In the genomic region with DNA sequence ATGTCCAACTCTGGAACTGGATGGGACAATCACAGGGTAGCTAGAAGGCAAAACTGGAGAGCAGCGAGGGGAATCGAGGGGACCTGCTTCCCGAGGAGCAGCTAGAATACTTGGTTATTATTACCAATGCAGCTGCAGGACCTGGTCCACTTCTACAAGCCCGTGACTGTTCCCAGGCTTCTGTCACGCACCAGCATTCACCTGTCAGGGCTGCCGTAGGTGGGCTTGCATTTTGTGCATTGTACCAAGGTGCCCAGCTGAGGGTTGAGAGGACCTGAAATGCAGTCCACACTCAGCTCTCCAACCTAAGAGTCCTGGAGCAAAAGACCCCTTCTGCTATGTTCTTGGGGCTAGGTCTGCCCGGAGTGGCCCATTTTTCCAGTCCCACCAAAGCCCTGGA, we compare ENCODE assay signal across 18 cellular contexts. TPM values are rescaled to one million over a fixed set of nuclear protein-coding genes. Genes with fewer than 3 reads are reported as not detected.
DNase-seq lines count a peak whose midpoint lies in the region; ATAC-seq, FAIRE-seq and TF ChIP-seq lines count a peak whose summit lies in the region.
"Had no signal": no experiment of that assay in that cellular context is flagged by ENCODE, and none has a peak within 500 bp of the region (broad histone marks: within the 10 kb centered on the region; RNA-seq: fewer than 3 reads in every experiment).

No MANE protein-coding gene starts in this region.

- H3K4me2 ChIP-seq in HepG2 (ENCODE audit: low read depth, low read length), result 0 out of 2 replicates have a peak overlapping the region, but pooled peaks have one; percentile 87

- no peak for DNase-seq in HepG2 (ENCODE audit: low spot score)
- DNase-seq in right lobe of liver, result no peak
- DNase-seq in epithelial cell of esophagus (ENCODE audit: low read depth), result no peak
- DNase-seq in nephron progenitor cell, result no peak
- DNase-seq in iPS-NIHi11 (ENCODE audit: low spot score), result no peak
- DNase-seq in SJCRH30, result no peak
- no peak for DNase-seq in cerebellum (ENCODE audit: low spot score)
- DNase-seq: glutamatergic neuron; KBM-7; mesenchymal stem cell; NCI-H1105; NCI-H2107; Peyer's patch; stimulated activated CD4-positive, alpha-beta T cell treated with anti-CD3 and anti-CD28 coated beads, Interleukin-4, amount 100 ng/mL, for 24 hours had no signal

- H3K4me1 ChIP-seq in HepG2 (ENCODE audit: insufficient read depth, low read length) (peaks cover 37% of the 10 kb centered on the region), right lobe of liver (peaks cover 0 to 60% (median 9%) of the 10 kb centered on the region in 4 donors), SJCRH30 (0 out of 2 replicates have a peak, but pooled peaks cover 3% of the 10 kb centered on the region)

- BruUV-seq in HepG2 (replicated peaks; lab: Mats Ljungman, UMichigan), result no TSS peak

- H3K36me3 Mint-ChIP-seq in nephron progenitor cell (ENCODE audit: low read depth), result peaks cover 22% of the 10 kb centered on the region

- CTCF ChIA-PET in HepG2 (lab: Yijun Ruan, JAX; ENCODE audit: low intra/inter-chr PET ratio, low total read pairs), result no interaction called here

- H3K9me3 ChIP-seq in HepG2 (ENCODE audit: low read length) (no peaks in the 10 kb centered on the region), right lobe of liver (no peaks in the 10 kb centered on the region), SJCRH30 (replicated peaks) (no peaks in the 10 kb centered on the region)
- H3K9me3 ChIP-seq: Peyer's patch had no signal

- no peak overlapping the region for H3K9ac ChIP-seq in HepG2 (ENCODE audit: insufficient read depth, low read depth, low read length)

- H4K20me1 ChIP-seq in HepG2 (ENCODE audit: insufficient read depth, low read length), result peaks cover 6% of the 10 kb centered on the region; the same call in 1 of the 2 replicates

- TF ChIP-seq RAD21 in HepG2 (CRISPR knock-in tag; IDR thresholded peaks at IDR 0.05), result no peak

- H3K79me2 ChIP-seq in HepG2 (ENCODE audit: insufficient read depth, low read length), result peaks cover 6% of the 10 kb centered on the region

- H3K27me3 ChIP-seq in HepG2 (ENCODE audit: control insufficient read depth in 1 of 2, insufficient read depth in 2 of 2, low read length in 2 of 2), result no peaks in the 10 kb centered on the region
- H3K27me3 ChIP-seq in right lobe of liver, result no peaks in the 10 kb centered on the region
- H3K27me3 ChIP-seq in SJCRH30, result peaks cover 20% of the 10 kb centered on the region
- H3K27me3 ChIP-seq: Peyer's patch had no signal

- no peak overlapping the region for H2AFZ ChIP-seq in HepG2 (ENCODE audit: low read length)

- 97% methylated on average over 7 of the region's 7 CpGs for WGBS in HepG2 (ENCODE audit: low lambda C conversion rate)
- 100% methylated on average over 1 of the region's 7 CpGs for WGBS in right lobe of liver (ENCODE audit: insufficient coverage, low coverage, low lambda C conversion rate, missing lambda C conversion rate)

- TF ChIP-seq CTCF in HepG2 (CRISPR knock-in tag; IDR thresholded peaks at IDR 0.05) (no peak), right lobe of liver (IDR thresholded peaks at IDR 0.05) (no peak), epithelial cell of esophagus (IDR thresholded peaks at IDR 0.05; ENCODE audit: insufficient read depth, low read depth, low read length, missing control alignments) (no peak), nephron progenitor cell (IDR thresholded peaks at IDR 0.05) (no peak)

- no peak for FAIRE-seq in HepG2 (lab: Jason Lieb, UNC)

- peaks cover 2% of the 10 kb centered on the region in 2 experiments; a peak in 2 of 5 replicates for H3K36me3 ChIP-seq in HepG2 (replicated peaks in 1 of 2; ENCODE audit: control insufficient read depth in 1 of 2, insufficient read depth in 2 of 2, low read length in 2 of 2)
- no peaks in the 10 kb centered on the region for H3K36me3 ChIP-seq in right lobe of liver
- H3K36me3 ChIP-seq in SJCRH30, result no peaks in the 10 kb centered on the region

- no peak for ATAC-seq in HepG2
- no peak for ATAC-seq in right lobe of liver
- ATAC-seq in HG03571 (IDR thresholded peaks at IDR 0.05; ENCODE audit: unreplicated experiment), result no peak

- no peak overlapping the region for H3K4me3 ChIP-seq in HepG2 (replicated peaks in 1 of 3; ENCODE audit: insufficient read depth in 1 of 3, low read depth in 2 of 3, low read length in 3 of 3)
- no peak overlapping the region for H3K4me3 ChIP-seq in right lobe of liver
- H3K4me3 ChIP-seq in epithelial cell of esophagus (ENCODE audit: low read length), result peak overlapping the region; percentile 89
- no peak overlapping the region for H3K4me3 ChIP-seq in SJCRH30

- H3K27ac Mint-ChIP-seq in nephron progenitor cell, result no peak overlapping the region
- H3K27ac Mint-ChIP-seq: activated T-helper 2 cell treated with anti-CD3 and anti-CD28 coated beads, Interferon-gamma antibody, Interleukin-2, Interleukin-4, amounts not matched to agents 10 μg/mL and 5 μg/mL and 100 μg/mL, durations not matched to agents 14 hours and 24 hours and 36 hours had no signal

- POLR2A ChIA-PET in HepG2 (lab: Yijun Ruan, JAX), result interaction anchor here (4.0 kb wide), 1 partner anchor 11 kb away, joined by 55 read pairs; no protein-coding TSS in a partner anchor

- TF ChIP-seq POLR2A in HepG2 (IDR thresholded peaks at IDR 0.05; ENCODE audit: insufficient read depth in 1 of 2, low read depth in 2 of 2, low read length in 2 of 2), result no peak
- TF ChIP-seq POLR2A in right lobe of liver (IDR thresholded peaks at IDR 0.05), result no peak

- intact Hi-C loops in HepG2 (cut with micrococcal nuclease; ENCODE audit: unreplicated experiment) (no loop called here), right lobe of liver (cut with DNase I) (no loop called here)

- TF ChIP-seq EP300 in HepG2 (IDR thresholded peaks at IDR 0.05; ENCODE audit: low read depth in 2 of 2, low read length in 2 of 2), result no peak
- TF ChIP-seq EP300 in HepG2 (CRISPR knock-in tag; IDR thresholded peaks at IDR 0.05; ENCODE audit: borderline replicate concordance), result no peak

- peaks cover 53% of the 10 kb centered on the region for H3K4me1 Mint-ChIP-seq in nephron progenitor cell

- no peaks in the 10 kb centered on the region for H3K9me3 Mint-ChIP-seq in nephron progenitor cell
- H3K9me3 Mint-ChIP-seq: activated T-helper 2 cell treated with anti-CD3 and anti-CD28 coated beads, Interferon-gamma antibody, Interleukin-2, Interleukin-4, amounts not matched to agents 10 μg/mL and 5 μg/mL and 100 μg/mL, durations not matched to agents 14 hours and 24 hours and 36 hours had no signal

- in situ Hi-C loops in HepG2 (cut with HindIII; ENCODE audit: extremely low pct_ligation_motif_present, low pct_unique_long_range_greater_than_20kb), result no loop called here

- H3K4me3 Mint-ChIP-seq in nephron progenitor cell, result peak overlapping the region; percentile 93

- H3K27ac ChIP-seq in HepG2 (ENCODE audit: extremely low read length, insufficient read depth, low read length) (no peak overlapping the region), right lobe of liver (no peak overlapping the region), SJCRH30 (no peak overlapping the region)
- H3K27ac ChIP-seq: HL-60, Peyer's patch had no signal

- H3K27me3 Mint-ChIP-seq in nephron progenitor cell (ENCODE audit: low read depth, poor library complexity), result peaks cover 3% of the 10 kb centered on the region

RNA-seq across cellular contexts. Expression of a gene that starts 2.3 kb away (rescaled TPM):
- 1.3 and 2.1 TPM in 2 replicates for total RNA-seq in HepG2 (2016; rRNA removed; fragmentation: Illumina TruSeq; extraction: Trizol)
- 2.8 and 3.6 TPM in 2 replicates for total RNA-seq in HepG2 (2016; cell fraction: cytosol; rRNA removed; fragmentation: Illumina TruSeq; extraction: Trizol; ENCODE audit: low read depth)
- 1.8 and 2.7 TPM in 2 replicates for total RNA-seq in HepG2 (2016; cell fraction: insoluble cytoplasmic fraction; rRNA removed; fragmentation: Illumina TruSeq; extraction: Trizol)
- total RNA-seq in HepG2 (2016; cell fraction: membrane; rRNA removed; fragmentation: Illumina TruSeq; extraction: Trizol), result 1.5 and 1.8 TPM in 2 replicates
- 4.4 and 5.3 TPM in 2 replicates for total RNA-seq in HepG2 (2016; cell fraction: nucleus; rRNA removed; fragmentation: Illumina TruSeq; extraction: Trizol)
- 17.0 and 31.8 TPM in 2 replicates for polyA plus RNA-seq in HepG2 (2011; rRNA removed)
- polyA plus RNA-seq in HepG2 (2011; cell fraction: cytosol; rRNA removed), result 11.3 and 13.8 TPM in 2 replicates
- 63.8 and 71.1 TPM in 2 replicates for polyA plus RNA-seq in HepG2 (2011; cell fraction: nucleus; rRNA removed)
- 11.2 and 22.4 TPM in 2 replicates for polyA plus RNA-seq in HepG2 (2012)
- polyA plus RNA-seq in HepG2 (2016; cell fraction: cytosol; fragmentation: Illumina TruSeq; extraction: Trizol; ENCODE audit: low read depth), result 0.40 and 0.47 TPM in 2 replicates
- polyA plus RNA-seq in HepG2 (2016; cell fraction: insoluble cytoplasmic fraction; fragmentation: Illumina TruSeq; extraction: Trizol; ENCODE audit: low read depth), result 2.0 and 2.2 TPM in 2 replicates
- polyA plus RNA-seq in HepG2 (2016; cell fraction: membrane; fragmentation: Illumina TruSeq; extraction: Trizol; ENCODE audit: low read depth), result 0.70 and 1.2 TPM in 2 replicates
- polyA plus RNA-seq in HepG2 (2016; cell fraction: nucleus; fragmentation: Illumina TruSeq; extraction: Trizol; ENCODE audit: insufficient read depth, low read depth), result 14.4 and 14.8 TPM in 2 replicates
- polyA minus RNA-seq in HepG2 (2011; rRNA and poly(A)+ RNA removed; ENCODE audit: low replicate concordance), result 42.2 and 71.8 TPM in 2 replicates
- 25.4 and 35.9 TPM in 2 replicates for polyA minus RNA-seq in HepG2 (2011; cell fraction: cytosol; rRNA and poly(A)+ RNA removed)
- 35.4 and 39.4 TPM in 2 replicates for polyA minus RNA-seq in HepG2 (2011; cell fraction: nucleus; rRNA and poly(A)+ RNA removed)
- total RNA-seq in right lobe of liver, result 10 to 100 TPM; 17.1 to 67.7 (median 20.3) TPM
- total RNA-seq in SJCRH30 (2014; rRNA removed; shearing (Covaris generic)), result 2.1 and 2.2 TPM in 2 replicates
- 35.7 TPM for total RNA-seq in cerebellum

RNA-seq across cellular contexts. Expression of a gene that starts 30.3 kb away (rescaled TPM):
- total RNA-seq in HepG2 (2016; rRNA removed; fragmentation: Illumina TruSeq; extraction: Trizol) (38.7 and 52.4 TPM in 2 replicates), right lobe of liver (10 to 100 TPM; 43.4 to 83.0 (median 51.0) TPM), cerebellum (3.6 TPM)
- total RNA-seq in HepG2 (2016; cell fraction: cytosol; rRNA removed; fragmentation: Illumina TruSeq; extraction: Trizol; ENCODE audit: low read depth), result 18.8 and 20.6 TPM in 2 replicates
- 43.1 and 52.3 TPM in 2 replicates for total RNA-seq in HepG2 (2016; cell fraction: insoluble cytoplasmic fraction; rRNA removed; fragmentation: Illumina TruSeq; extraction: Trizol)
- total RNA-seq in HepG2 (2016; cell fraction: membrane; rRNA removed; fragmentation: Illumina TruSeq; extraction: Trizol), result 30.4 and 35.8 TPM in 2 replicates
- 22.1 and 24.2 TPM in 2 replicates for total RNA-seq in HepG2 (2016; cell fraction: nucleus; rRNA removed; fragmentation: Illumina TruSeq; extraction: Trizol)
- 72.7 and 73.6 TPM in 2 replicates for polyA plus RNA-seq in HepG2 (2011; rRNA removed)
- 50.7 and 83.9 TPM in 2 replicates for polyA plus RNA-seq in HepG2 (2011; cell fraction: cytosol; rRNA removed)
- polyA plus RNA-seq in HepG2 (2011; cell fraction: nucleus; rRNA removed), result 47.6 and 49.0 TPM in 2 replicates
- polyA plus RNA-seq in HepG2 (2012), result 22.9 and 33.8 TPM in 2 replicates
- polyA plus RNA-seq in HepG2 (2016; cell fraction: cytosol; fragmentation: Illumina TruSeq; extraction: Trizol; ENCODE audit: low read depth), result 38.0 and 44.9 TPM in 2 replicates
- 88.2 and 89.6 TPM in 2 replicates for polyA plus RNA-seq in HepG2 (2016; cell fraction: insoluble cytoplasmic fraction; fragmentation: Illumina TruSeq; extraction: Trizol; ENCODE audit: low read depth)
- polyA plus RNA-seq in HepG2 (2016; cell fraction: membrane; fragmentation: Illumina TruSeq; extraction: Trizol; ENCODE audit: low read depth), result 44.3 and 53.1 TPM in 2 replicates
- polyA plus RNA-seq in HepG2 (2016; cell fraction: nucleus; fragmentation: Illumina TruSeq; extraction: Trizol; ENCODE audit: insufficient read depth, low read depth), result 71.0 and 73.3 TPM in 2 replicates
- 45.8 and 91.0 TPM in 2 replicates for polyA minus RNA-seq in HepG2 (2011; rRNA and poly(A)+ RNA removed; ENCODE audit: low replicate concordance)
- 10.3 and 12.9 TPM in 2 replicates for polyA minus RNA-seq in HepG2 (2011; cell fraction: cytosol; rRNA and poly(A)+ RNA removed)
- polyA minus RNA-seq in HepG2 (2011; cell fraction: nucleus; rRNA and poly(A)+ RNA removed), result 5.7 TPM in 2 replicates
- 12.7 and 15.6 TPM in 2 replicates for total RNA-seq in SJCRH30 (2014; rRNA removed; shearing (Covaris generic))

RNA-seq across cellular contexts. Expression of a gene that starts 30.5 kb away (rescaled TPM):
- total RNA-seq in HepG2 (2016; rRNA removed; fragmentation: Illumina TruSeq; extraction: Trizol) (4.3 and 5.0 TPM in 2 replicates), right lobe of liver (10 to 100 TPM in 2 of 6 experiments, 1 to 10 TPM in 4; 3.6 to 13.6 (median 7.3) TPM), cerebellum (10.4 TPM)
- total RNA-seq in HepG2 (2016; cell fraction: cytosol; rRNA removed; fragmentation: Illumina TruSeq; extraction: Trizol; ENCODE audit: low read depth), result 1.2 TPM in 2 replicates
- 5.0 and 6.6 TPM in 2 replicates for total RNA-seq in HepG2 (2016; cell fraction: insoluble cytoplasmic fraction; rRNA removed; fragmentation: Illumina TruSeq; extraction: Trizol)
- total RNA-seq in HepG2 (2016; cell fraction: membrane; rRNA removed; fragmentation: Illumina TruSeq; extraction: Trizol), result 2.4 and 2.8 TPM in 2 replicates
- 4.7 and 4.8 TPM in 2 replicates for total RNA-seq in HepG2 (2016; cell fraction: nucleus; rRNA removed; fragmentation: Illumina TruSeq; extraction: Trizol)
- polyA plus RNA-seq in HepG2 (2011; rRNA removed), result 1.5 and 2.2 TPM in 2 replicates
- polyA plus RNA-seq in HepG2 (2011; cell fraction: cytosol; rRNA removed), result 0.83 and 1.3 TPM in 2 replicates
- polyA plus RNA-seq in HepG2 (2011; cell fraction: nucleus; rRNA removed), result 6.5 and 7.4 TPM in 2 replicates
- 0.84 and 1.2 TPM in 2 replicates for polyA plus RNA-seq in HepG2 (2012)
- 0.17 and 0.42 TPM in 2 replicates for polyA plus RNA-seq in HepG2 (2016; cell fraction: cytosol; fragmentation: Illumina TruSeq; extraction: Trizol; ENCODE audit: low read depth)
- polyA plus RNA-seq in HepG2 (2016; cell fraction: insoluble cytoplasmic fraction; fragmentation: Illumina TruSeq; extraction: Trizol; ENCODE audit: low read depth), result 2.4 and 3.1 TPM in 2 replicates
- 0.72 and 0.86 TPM in 2 replicates for polyA plus RNA-seq in HepG2 (2016; cell fraction: membrane; fragmentation: Illumina TruSeq; extraction: Trizol; ENCODE audit: low read depth)
- 2.7 and 3.3 TPM in 2 replicates for polyA plus RNA-seq in HepG2 (2016; cell fraction: nucleus; fragmentation: Illumina TruSeq; extraction: Trizol; ENCODE audit: insufficient read depth, low read depth)
- polyA minus RNA-seq in HepG2 (2011; rRNA and poly(A)+ RNA removed; ENCODE audit: low replicate concordance), result 18.9 and 23.4 TPM in 2 replicates
- polyA minus RNA-seq in HepG2 (2011; cell fraction: cytosol; rRNA and poly(A)+ RNA removed), result 1.2 and 3.0 TPM in 2 replicates
- polyA minus RNA-seq in HepG2 (2011; cell fraction: nucleus; rRNA and poly(A)+ RNA removed), result 12.5 and 15.4 TPM in 2 replicates
- 1.8 and 2.7 TPM in 2 replicates for total RNA-seq in SJCRH30 (2014; rRNA removed; shearing (Covaris generic))

RNA-seq across cellular contexts. Expression of a gene that starts 45.9 kb away (rescaled TPM):
- total RNA-seq in HepG2 (2016; rRNA removed; fragmentation: Illumina TruSeq; extraction: Trizol) (0.29 TPM in 1 of 2 replicates, not detected in the other), right lobe of liver (under 1 TPM in 2 of 6 experiments, not detected in 4; 0.13 to 0.46 TPM), cerebellum (0.36 TPM)
- 0.09 TPM in 1 of 2 replicates, not detected in the other for total RNA-seq in HepG2 (2016; cell fraction: cytosol; rRNA removed; fragmentation: Illumina TruSeq; extraction: Trizol; ENCODE audit: low read depth)
- 0.11 TPM in 1 of 2 replicates, not detected in the other for total RNA-seq in HepG2 (2016; cell fraction: insoluble cytoplasmic fraction; rRNA removed; fragmentation: Illumina TruSeq; extraction: Trizol)
- 0.21 TPM in 1 of 2 replicates, not detected in the other for total RNA-seq in HepG2 (2016; cell fraction: membrane; rRNA removed; fragmentation: Illumina TruSeq; extraction: Trizol)
- total RNA-seq in HepG2 (2016; cell fraction: nucleus; rRNA removed; fragmentation: Illumina TruSeq; extraction: Trizol), result 0.25 TPM in 1 of 2 replicates, not detected in the other
- 0.07 and 0.08 TPM in 2 replicates for polyA plus RNA-seq in HepG2 (2011; rRNA removed)
- polyA plus RNA-seq in HepG2 (2011; cell fraction: cytosol; rRNA removed), result 0.04 and 0.14 TPM in 2 replicates
- 0.21 and 0.51 TPM in 2 replicates for polyA plus RNA-seq in HepG2 (2011; cell fraction: nucleus; rRNA removed)
- polyA plus RNA-seq in HepG2 (2012), result not detected in 2 replicates
- not detected in 2 replicates for polyA plus RNA-seq in HepG2 (2016; cell fraction: cytosol; fragmentation: Illumina TruSeq; extraction: Trizol; ENCODE audit: low read depth)
- not detected in 2 replicates for polyA plus RNA-seq in HepG2 (2016; cell fraction: insoluble cytoplasmic fraction; fragmentation: Illumina TruSeq; extraction: Trizol; ENCODE audit: low read depth)
- polyA plus RNA-seq in HepG2 (2016; cell fraction: membrane; fragmentation: Illumina TruSeq; extraction: Trizol; ENCODE audit: low read depth), result 0.09 TPM in 1 of 2 replicates, not detected in the other
- 0.28 TPM in 1 of 2 replicates, not detected in the other for polyA plus RNA-seq in HepG2 (2016; cell fraction: nucleus; fragmentation: Illumina TruSeq; extraction: Trizol; ENCODE audit: insufficient read depth, low read depth)
- not detected in 2 replicates for polyA minus RNA-seq in HepG2 (2011; rRNA and poly(A)+ RNA removed; ENCODE audit: low replicate concordance)
- polyA minus RNA-seq in HepG2 (2011; cell fraction: cytosol; rRNA and poly(A)+ RNA removed), result not detected in 2 replicates
- 0.26 TPM in 1 of 2 replicates, not detected in the other for polyA minus RNA-seq in HepG2 (2011; cell fraction: nucleus; rRNA and poly(A)+ RNA removed)
- total RNA-seq in SJCRH30 (2014; rRNA removed; shearing (Covaris generic)), result not detected in 2 replicates
- total RNA-seq: A172, Peyer's patch had no signal
